ENCODE assay signal across 1 cellular context in the genomic region with DNA sequence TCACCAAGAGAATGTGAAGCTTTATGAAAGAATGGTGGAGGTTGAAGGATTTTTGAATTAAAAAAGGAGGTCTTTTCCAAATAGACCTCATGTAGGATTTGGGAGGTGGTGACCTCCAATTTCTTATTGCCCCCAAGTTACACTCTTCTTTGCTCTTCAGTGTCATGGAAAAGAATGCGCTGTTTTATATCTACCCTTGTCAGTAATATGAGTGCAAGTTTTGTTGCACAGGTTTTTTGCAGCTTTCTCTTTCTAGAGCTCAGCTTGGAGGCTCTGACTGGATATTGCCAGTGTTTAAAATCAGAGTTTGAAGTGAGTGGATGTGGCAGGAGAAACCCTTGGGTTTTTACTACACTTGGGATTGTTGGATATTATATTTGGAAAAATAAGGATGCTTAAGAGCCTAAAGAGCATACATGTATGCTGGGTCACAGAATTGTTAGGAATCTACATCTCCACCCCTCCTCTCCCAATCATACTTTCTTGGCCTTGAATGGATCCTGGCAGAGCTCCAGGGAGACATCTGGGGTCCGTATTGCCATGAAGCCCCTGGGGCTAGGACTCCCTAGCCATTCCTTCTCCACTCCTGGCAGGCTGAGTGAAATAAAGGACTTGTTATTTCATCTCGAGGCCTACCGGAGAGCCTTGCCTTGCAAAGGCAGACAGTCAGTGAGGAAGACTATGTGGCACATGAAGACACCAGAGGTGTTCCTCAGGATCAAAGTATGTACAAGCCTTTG.
TF ChIP-seq lines count a peak whose summit lies in the region.

No MANE protein-coding gene starts in this region.

TF ChIP-seq in HepG2, 621 proteins besides CTCF, POLR2A, EP300 and RAD21 (continued from another document and continues in another):
- TF ChIP-seq FOXP4 (CRISPR knock-in tag; IDR thresholded peaks at IDR 0.05) (no peak), SOX13 (IDR thresholded peaks at IDR 0.05) (no peak), SOX13 (CRISPR knock-in tag; conservative IDR thresholded peaks at IDR 0.05 in 1 of 2, IDR thresholded peaks at IDR 0.05 in 1 of 2) (peak in 1 of 2 experiments; percentile 97; a peak in 2 of 4 replicates), ZNF782 (CRISPR knock-in tag; IDR thresholded peaks at IDR 0.05; ENCODE audit: borderline replicate concordance) (no peak), BRCA1 (CRISPR knock-in tag; IDR thresholded peaks at IDR 0.05) (peak; percentile 49; the same call in 1 of the 2 replicates), XRCC5 (optimal IDR thresholded peaks at IDR 0.05; ENCODE audit: low read length) (peak; percentile 66), CAMTA2 (CRISPR knock-in tag; IDR thresholded peaks at IDR 0.05; ENCODE audit: borderline replicate concordance) (no peak), ERF (CRISPR knock-in tag; IDR thresholded peaks at IDR 0.05) (no peak), GPN1 (CRISPR knock-in tag; IDR thresholded peaks at IDR 0.05; ENCODE audit: borderline replicate concordance) (no peak), MED13 (CRISPR knock-in tag; IDR thresholded peaks at IDR 0.05) (no peak; the same call in 1 of the 2 replicates), PLRG1 (conservative IDR thresholded peaks at IDR 0.05) (no peak), HNRNPUL1 (IDR thresholded peaks at IDR 0.05; ENCODE audit: low read depth, low read length) (peak; percentile 88), ZNF605 (CRISPR knock-in tag; IDR thresholded peaks at IDR 0.05) (peak; percentile 5; the same call in 1 of the 2 replicates), ZEB1 (IDR thresholded peaks at IDR 0.05; ENCODE audit: insufficient replicate concordance, low read depth) (no peak), SNRNP70 (IDR thresholded peaks at IDR 0.05; ENCODE audit: low read depth, low read length) (no peak), REXO4 (CRISPR knock-in tag; IDR thresholded peaks at IDR 0.05; ENCODE audit: borderline replicate concordance) (no peak), CSRNP2 (CRISPR knock-in tag; conservative IDR thresholded peaks at IDR 0.05; ENCODE audit: low read depth) (no peak), ZNF451 (CRISPR knock-in tag; IDR thresholded peaks at IDR 0.05) (peak; percentile 61; the same call in 1 of the 2 replicates), TMF1 (CRISPR knock-in tag; IDR thresholded peaks at IDR 0.05; ENCODE audit: low read depth) (0 out of 2 replicates have a peak, but pooled peaks have one; percentile 44), ZFP41 (CRISPR knock-in tag; IDR thresholded peaks at IDR 0.05; ENCODE audit: borderline replicate concordance) (no peak), SNAI1 (CRISPR knock-in tag; IDR thresholded peaks at IDR 0.05; ENCODE audit: borderline replicate concordance) (peak; percentile 48; the same call in 1 of the 2 replicates), ZNF720 (CRISPR knock-in tag; IDR thresholded peaks at IDR 0.05) (no peak), MBD4 (IDR thresholded peaks at IDR 0.05; ENCODE audit: borderline replicate concordance, low read length) (peak; percentile 92), ATF1 (CRISPR knock-in tag; IDR thresholded peaks at IDR 0.05) (no peak; the same call in 1 of the 2 replicates), HNRNPH1 (optimal IDR thresholded peaks at IDR 0.05; ENCODE audit: low read depth, low read length) (peak; percentile 42), ZHX1 (CRISPR knock-in tag; IDR thresholded peaks at IDR 0.05; ENCODE audit: low read depth) (no peak; the same call in 1 of the 2 replicates), ZNF501 (CRISPR knock-in tag; IDR thresholded peaks at IDR 0.05) (no peak), BHLHE40 (IDR thresholded peaks at IDR 0.05; ENCODE audit: low read length) (no peak), ZNF292 (CRISPR knock-in tag; IDR thresholded peaks at IDR 0.05; ENCODE audit: borderline replicate concordance, low read depth) (no peak), SMAD9 (CRISPR knock-in tag; IDR thresholded peaks at IDR 0.05) (no peak), MTA1 (CRISPR knock-in tag; IDR thresholded peaks at IDR 0.05; ENCODE audit: borderline replicate concordance) (no peak), AKAP8 (CRISPR knock-in tag; IDR thresholded peaks at IDR 0.05) (no peak), ZNF136 (CRISPR knock-in tag; IDR thresholded peaks at IDR 0.05; ENCODE audit: low read depth) (no peak), HOXD1 (CRISPR knock-in tag; IDR thresholded peaks at IDR 0.05) (0 out of 2 replicates have a peak, but pooled peaks have one; percentile 41)
- TF ChIP-seq, protein P1, sequence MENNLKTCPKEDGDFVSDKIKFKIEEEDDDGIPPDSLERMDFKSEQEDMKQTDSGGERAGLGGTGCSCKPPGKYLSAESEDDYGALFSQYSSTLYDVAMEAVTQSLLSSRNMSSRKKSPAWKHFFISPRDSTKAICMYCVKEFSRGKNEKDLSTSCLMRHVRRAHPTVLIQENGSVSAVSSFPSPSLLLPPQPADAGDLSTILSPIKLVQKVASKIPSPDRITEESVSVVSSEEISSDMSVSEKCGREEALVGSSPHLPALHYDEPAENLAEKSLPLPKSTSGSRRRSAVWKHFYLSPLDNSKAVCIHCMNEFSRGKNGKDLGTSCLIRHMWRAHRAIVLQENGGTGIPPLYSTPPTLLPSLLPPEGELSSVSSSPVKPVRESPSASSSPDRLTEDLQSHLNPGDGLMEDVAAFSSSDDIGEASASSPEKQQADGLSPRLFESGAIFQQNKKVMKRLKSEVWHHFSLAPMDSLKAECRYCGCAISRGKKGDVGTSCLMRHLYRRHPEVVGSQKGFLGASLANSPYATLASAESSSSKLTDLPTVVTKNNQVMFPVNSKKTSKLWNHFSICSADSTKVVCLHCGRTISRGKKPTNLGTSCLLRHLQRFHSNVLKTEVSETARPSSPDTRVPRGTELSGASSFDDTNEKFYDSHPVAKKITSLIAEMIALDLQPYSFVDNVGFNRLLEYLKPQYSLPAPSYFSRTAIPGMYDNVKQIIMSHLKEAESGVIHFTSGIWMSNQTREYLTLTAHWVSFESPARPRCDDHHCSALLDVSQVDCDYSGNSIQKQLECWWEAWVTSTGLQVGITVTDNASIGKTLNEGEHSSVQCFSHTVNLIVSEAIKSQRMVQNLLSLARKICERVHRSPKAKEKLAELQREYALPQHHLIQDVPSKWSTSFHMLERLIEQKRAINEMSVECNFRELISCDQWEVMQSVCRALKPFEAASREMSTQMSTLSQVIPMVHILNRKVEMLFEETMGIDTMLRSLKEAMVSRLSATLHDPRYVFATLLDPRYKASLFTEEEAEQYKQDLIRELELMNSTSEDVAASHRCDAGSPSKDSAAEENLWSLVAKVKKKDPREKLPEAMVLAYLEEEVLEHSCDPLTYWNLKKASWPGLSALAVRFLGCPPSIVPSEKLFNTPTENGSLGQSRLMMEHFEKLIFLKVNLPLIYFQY (CRISPR knock-in tag; IDR thresholded peaks at IDR 0.05; ENCODE audit: borderline replicate concordance), result 0 out of 2 replicates have a peak, but pooled peaks have one; percentile 13
- TF ChIP-seq, protein P2, sequence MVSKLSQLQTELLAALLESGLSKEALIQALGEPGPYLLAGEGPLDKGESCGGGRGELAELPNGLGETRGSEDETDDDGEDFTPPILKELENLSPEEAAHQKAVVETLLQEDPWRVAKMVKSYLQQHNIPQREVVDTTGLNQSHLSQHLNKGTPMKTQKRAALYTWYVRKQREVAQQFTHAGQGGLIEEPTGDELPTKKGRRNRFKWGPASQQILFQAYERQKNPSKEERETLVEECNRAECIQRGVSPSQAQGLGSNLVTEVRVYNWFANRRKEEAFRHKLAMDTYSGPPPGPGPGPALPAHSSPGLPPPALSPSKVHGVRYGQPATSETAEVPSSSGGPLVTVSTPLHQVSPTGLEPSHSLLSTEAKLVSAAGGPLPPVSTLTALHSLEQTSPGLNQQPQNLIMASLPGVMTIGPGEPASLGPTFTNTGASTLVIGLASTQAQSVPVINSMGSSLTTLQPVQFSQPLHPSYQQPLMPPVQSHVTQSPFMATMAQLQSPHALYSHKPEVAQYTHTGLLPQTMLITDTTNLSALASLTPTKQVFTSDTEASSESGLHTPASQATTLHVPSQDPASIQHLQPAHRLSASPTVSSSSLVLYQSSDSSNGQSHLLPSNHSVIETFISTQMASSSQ (IDR thresholded peaks at IDR 0.05; ENCODE audit: low read depth), result no peak
- TF ChIP-seq, protein P2 (CRISPR knock-in tag; IDR thresholded peaks at IDR 0.05; ENCODE audit: borderline replicate concordance), result no peak
- TF ChIP-seq, protein P3, sequence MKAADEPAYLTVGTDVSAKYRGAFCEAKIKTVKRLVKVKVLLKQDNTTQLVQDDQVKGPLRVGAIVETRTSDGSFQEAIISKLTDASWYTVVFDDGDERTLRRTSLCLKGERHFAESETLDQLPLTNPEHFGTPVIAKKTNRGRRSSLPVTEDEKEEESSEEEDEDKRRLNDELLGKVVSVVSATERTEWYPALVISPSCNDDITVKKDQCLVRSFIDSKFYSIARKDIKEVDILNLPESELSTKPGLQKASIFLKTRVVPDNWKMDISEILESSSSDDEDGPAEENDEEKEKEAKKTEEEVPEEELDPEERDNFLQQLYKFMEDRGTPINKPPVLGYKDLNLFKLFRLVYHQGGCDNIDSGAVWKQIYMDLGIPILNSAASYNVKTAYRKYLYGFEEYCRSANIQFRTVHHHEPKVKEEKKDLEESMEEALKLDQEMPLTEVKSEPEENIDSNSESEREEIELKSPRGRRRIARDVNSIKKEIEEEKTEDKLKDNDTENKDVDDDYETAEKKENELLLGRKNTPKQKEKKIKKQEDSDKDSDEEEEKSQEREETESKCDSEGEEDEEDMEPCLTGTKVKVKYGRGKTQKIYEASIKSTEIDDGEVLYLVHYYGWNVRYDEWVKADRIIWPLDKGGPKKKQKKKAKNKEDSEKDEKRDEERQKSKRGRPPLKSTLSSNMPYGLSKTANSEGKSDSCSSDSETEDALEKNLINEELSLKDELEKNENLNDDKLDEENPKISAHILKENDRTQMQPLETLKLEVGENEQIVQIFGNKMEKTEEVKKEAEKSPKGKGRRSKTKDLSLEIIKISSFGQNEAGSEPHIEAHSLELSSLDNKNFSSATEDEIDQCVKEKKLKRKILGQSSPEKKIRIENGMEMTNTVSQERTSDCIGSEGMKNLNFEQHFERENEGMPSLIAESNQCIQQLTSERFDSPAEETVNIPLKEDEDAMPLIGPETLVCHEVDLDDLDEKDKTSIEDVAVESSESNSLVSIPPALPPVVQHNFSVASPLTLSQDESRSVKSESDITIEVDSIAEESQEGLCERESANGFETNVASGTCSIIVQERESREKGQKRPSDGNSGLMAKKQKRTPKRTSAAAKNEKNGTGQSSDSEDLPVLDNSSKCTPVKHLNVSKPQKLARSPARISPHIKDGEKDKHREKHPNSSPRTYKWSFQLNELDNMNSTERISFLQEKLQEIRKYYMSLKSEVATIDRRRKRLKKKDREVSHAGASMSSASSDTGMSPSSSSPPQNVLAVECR (CRISPR knock-in tag; IDR thresholded peaks at IDR 0.05; ENCODE audit: borderline replicate concordance), result peak; percentile 14; the same call in 1 of the 2 replicates
- TF ChIP-seq, protein P4, sequence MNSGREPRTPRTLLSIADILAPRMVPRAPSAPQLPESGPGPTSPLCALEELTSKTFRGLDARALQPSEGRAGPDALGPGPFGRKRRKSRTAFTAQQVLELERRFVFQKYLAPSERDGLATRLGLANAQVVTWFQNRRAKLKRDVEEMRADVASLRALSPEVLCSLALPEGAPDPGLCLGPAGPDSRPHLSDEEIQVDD (CRISPR knock-in tag; IDR thresholded peaks at IDR 0.05; ENCODE audit: borderline replicate concordance), result no peak
